ENCODE assay signal across 11 cellular contexts in genomic region chr2:157107877-157108276, GRCh38.
DNase-seq lines count a peak whose midpoint lies in the region; ATAC-seq, FAIRE-seq and TF ChIP-seq lines count a peak whose summit lies in the region.
"Had no signal": no experiment of that assay in that cellular context is flagged by ENCODE, and none has a peak within 500 bp of the region (broad histone marks: within the 10 kb centered on the region; RNA-seq: fewer than 3 reads in every experiment).

No MANE protein-coding gene starts in this region.

- H3K36me3 ChIP-seq in bronchial epithelial cell (ENCODE audit: control insufficient read depth, insufficient read depth, low read length): no peaks in the 10 kb centered on the region
- H3K36me3 ChIP-seq: left ventricle myocardium inferior had no signal

- intact Hi-C loops in posterior cingulate gyrus (cut with DNase I): no loop called here

- peak; percentile 51 for DNase-seq in NCI-H1436 (lab: John Stamatoyannopoulos, UW)
- DNase-seq in NCI-H1436 treated with DMSO at 0.1 percent for 48 hours (lab: John Stamatoyannopoulos, UW): no peak
- DNase-seq in NCI-H2171 treated with DMSO at 0.1 percent for 48 hours (lab: John Stamatoyannopoulos, UW): peak; percentile 88
- DNase-seq in bronchial epithelial cell (ENCODE audit: low read depth): peak; percentile 71
- DNase-seq in skeletal muscle cell (ENCODE audit: low read depth): peak; percentile 11
- no peak for DNase-seq in posterior cingulate gyrus
- no peak for DNase-seq in GF-D8 (lab: John Stamatoyannopoulos, UW)
- DNase-seq: left ventricle myocardium inferior had no signal

- no peak for TF ChIP-seq CTCF in bronchial epithelial cell (IDR thresholded peaks at IDR 0.05; ENCODE audit: insufficient read depth, low read length, severe bottlenecking)

- H3K4me3 ChIP-seq in bronchial epithelial cell (ENCODE audit: low read depth, low read length) (no peak overlapping the region), skeletal muscle cell (ENCODE audit: low read depth, low read length) (no peak overlapping the region)
- H3K4me3 ChIP-seq: left ventricle myocardium inferior had no signal

- H3K27me3 ChIP-seq in bronchial epithelial cell (ENCODE audit: control insufficient read depth, insufficient read depth, low read length): no peaks in the 10 kb centered on the region

- ATAC-seq in GM18873 (IDR thresholded peaks at IDR 0.05; ENCODE audit: low FRiP score, unreplicated experiment): no peak
- ATAC-seq: activated naive CD4-positive, alpha-beta T cell treated with anti-CD3 and anti-CD28 coated beads, Interleukin-2, amount 50 U/mL, for 72 hours had no signal

- FAIRE-seq in bronchial epithelial cell (lab: Jason Lieb, UNC): no peak
- FAIRE-seq: A204.1 had no signal

Comparison
In these comparisons a context has a peak if more than half of its experiments do, and no peak if none do; other contexts are left out.
1. DNase-seq: peak in NCI-H1436 (single experiment), NCI-H2171 treated with DMSO at 0.1 percent for 48 hours (single experiment), bronchial epithelial cell (single experiment) and skeletal muscle cell (single experiment); none in NCI-H1436 treated with DMSO at 0.1 percent for 48 hours (single experiment), posterior cingulate gyrus (0 of 10) and GF-D8 (single experiment).